Comparison of ENCODE assay signal across 9 cellular contexts in genomic region chr19:21850636-21851255, GRCh38. TPM values are rescaled to one million over a fixed set of nuclear protein-coding genes. Genes with fewer than 3 reads are reported as not detected.
DNase-seq lines count a peak whose midpoint lies in the region; ATAC-seq and TF ChIP-seq lines count a peak whose summit lies in the region.
"Had no signal": no experiment of that assay in that cellular context is flagged by ENCODE, and none has a peak within 500 bp of the region (broad histone marks: within the 10 kb centered on the region; RNA-seq: fewer than 3 reads in every experiment).

No MANE protein-coding gene starts in this region.

- H3K9me3 ChIP-seq in DOHH2 (ENCODE audit: control insufficient read depth, insufficient read depth, low read length): peaks cover 23% of the 10 kb centered on the region
- peaks cover 17% of the 10 kb centered on the region for H3K9me3 ChIP-seq in SJCRH30 (replicated peaks)
- no peaks in the 10 kb centered on the region for H3K9me3 ChIP-seq in esophagus (ENCODE audit: control insufficient read depth in 2 of 2, insufficient read depth in 1 of 2, low read depth in 1 of 2, low read length in 1 of 2)

- peak overlapping the region; percentile 95 for H3K4me3 Mint-ChIP-seq in progenitor cell of endocrine pancreas (ENCODE audit: low read depth)

- H3K27ac ChIP-seq in DOHH2 (ENCODE audit: low read depth, low read length) (no peak overlapping the region), SJCRH30 (peak overlapping the region; percentile 93; the same call in 1 of the 2 replicates), esophagus (ENCODE audit: low read depth in 2 of 2, low read length in 1 of 2) (no peak overlapping the region)

- H3K9me3 Mint-ChIP-seq in progenitor cell of endocrine pancreas (ENCODE audit: low read depth): peaks cover 8% of the 10 kb centered on the region

- H3F3A ChIP-seq in DOHH2 (ENCODE audit: control insufficient read depth, insufficient read depth): no peaks in the 10 kb centered on the region

- H3K27me3 ChIP-seq in DOHH2 (ENCODE audit: control insufficient read depth, low read length) (no peaks in the 10 kb centered on the region), SJCRH30 (no peaks in the 10 kb centered on the region), esophagus (ENCODE audit: control insufficient read depth in 1 of 2, insufficient read depth in 2 of 2, low read length in 2 of 2) (no peaks in the 10 kb centered on the region)

- H3K4me3 ChIP-seq in DOHH2 (ENCODE audit: low read length) (peak overlapping the region; percentile 17), SJCRH30 (peak overlapping the region; percentile 92), esophagus (ENCODE audit: low read depth in 1 of 2, low read length in 2 of 2) (peak overlapping the region; percentile 8 to 96)

- H3K36me3 ChIP-seq in DOHH2 (ENCODE audit: control insufficient read depth, low read length) (peaks cover 13% of the 10 kb centered on the region), SJCRH30 (peaks cover 53% of the 10 kb centered on the region), esophagus (ENCODE audit: control insufficient read depth in 2 of 2, insufficient read depth in 2 of 2, low read length in 1 of 2) (peaks cover 0 to 3% of the 10 kb centered on the region in 2 donors)

- TF ChIP-seq CTCF in DOHH2 (IDR thresholded peaks at IDR 0.05; ENCODE audit: low read depth, low read length, poor library complexity, severe bottlenecking) (no peak), progenitor cell of endocrine pancreas (IDR thresholded peaks at IDR 0.05; ENCODE audit: unreplicated experiment) (no peak)

- peak overlapping the region; percentile 91 for H3K27ac Mint-ChIP-seq in progenitor cell of endocrine pancreas

- no peaks in the 10 kb centered on the region for H4K20me1 ChIP-seq in DOHH2 (ENCODE audit: control insufficient read depth, insufficient read depth, low read depth, low read length)

- 50 to 61% methylated on average over 10 of the region's 10 CpGs for WGBS in esophagus, 2 donors

- ATAC-seq in HG03520 (IDR thresholded peaks at IDR 0.05; ENCODE audit: unreplicated experiment): no peak

- peak overlapping the region; percentile 28; the same call in 1 of the 2 replicates for H3K4me2 ChIP-seq in DOHH2 (ENCODE audit: low read length)

- peaks cover 6% of the 10 kb centered on the region for H3K79me2 ChIP-seq in DOHH2 (ENCODE audit: control insufficient read depth, low read length)

- DNase-seq in SJCRH30 (no peak), progenitor cell of endocrine pancreas (ENCODE audit: low spot score, unreplicated experiment) (no peak), NCI-H187 treated with DMSO at 0.1 percent for 48 hours (lab: John Stamatoyannopoulos, UW) (no peak), medulla oblongata (ENCODE audit: extremely low spot score) (no peak), GM19240 (ENCODE audit: insufficient read length, low spot score) (no peak)
- DNase-seq: central memory CD4-positive, alpha-beta T cell had no signal

- no peaks in the 10 kb centered on the region for H3K27me3 Mint-ChIP-seq in progenitor cell of endocrine pancreas

- peaks cover 17% of the 10 kb centered on the region for H3K36me3 Mint-ChIP-seq in progenitor cell of endocrine pancreas (ENCODE audit: insufficient read depth)

- H3K4me1 Mint-ChIP-seq in progenitor cell of endocrine pancreas (ENCODE audit: low read depth): peaks cover 20% of the 10 kb centered on the region

- H3K4me1 ChIP-seq in DOHH2 (ENCODE audit: control insufficient read depth, low read length) (peaks cover 5% of the 10 kb centered on the region), SJCRH30 (no peaks in the 10 kb centered on the region), esophagus (ENCODE audit: control insufficient read depth in 2 of 2, insufficient read depth in 2 of 2, low read length in 1 of 2) (no peaks in the 10 kb centered on the region)

- no peaks in the 10 kb centered on the region for H3K9me2 ChIP-seq in DOHH2 (replicated peaks; ENCODE audit: control insufficient read depth, low read length)

RNA-seq across cellular contexts. Expression of gene ZNF43, which starts 14.8 kb away (rescaled TPM):
- 38.5 and 40.8 TPM in 2 replicates for total RNA-seq in SJCRH30 (2014; rRNA removed; shearing (Covaris generic))
- polyA plus RNA-seq in esophagus: 1 to 10 TPM; 1.6 to 2.8 TPM
- total RNA-seq in progenitor cell of endocrine pancreas: 77.2 and 84.2 TPM in 2 replicates

Comparison
In these comparisons a context has a peak if more than half of its experiments do, and no peak if none do; other contexts are left out.
1. H3K4me3 ChIP-seq: peak in every context shown above with its lines; median percentile 92 in SJCRH30; 52 in esophagus; 17 in DOHH2.